10 cellular contexts compared by ENCODE assay signal in genomic region chr1:14946011-14946359, GRCh38.
DNase-seq lines count a peak whose midpoint lies in the region; ATAC-seq and TF ChIP-seq lines count a peak whose summit lies in the region.
"Had no signal": no experiment of that assay in that cellular context is flagged by ENCODE, and none has a peak within 500 bp of the region (broad histone marks: within the 10 kb centered on the region; RNA-seq: fewer than 3 reads in every experiment).

No MANE protein-coding gene starts in this region.

- H3K27me3 ChIP-seq in body of pancreas (no peaks in the 10 kb centered on the region), right cardiac atrium (ENCODE audit: control insufficient read depth, insufficient read depth) (no peaks in the 10 kb centered on the region), psoas muscle (ENCODE audit: insufficient read depth in 3 of 3, low read length in 2 of 3) (peaks cover 0 to 23% (median 2%) of the 10 kb centered on the region in 3 donors)

- WGBS in body of pancreas, 2 donors, result 72 to 80% methylated on average over 4 of the region's 4 CpGs
- 82% methylated on average over 4 of the region's 4 CpGs for WGBS in right cardiac atrium
- 47 to 51% (median 48%) methylated on average over 4 of the region's 4 CpGs for WGBS in psoas muscle, 3 donors

- H3K4me1 ChIP-seq in body of pancreas, result peaks cover 35% of the 10 kb centered on the region
- peaks cover 5% of the 10 kb centered on the region for H3K4me1 ChIP-seq in right cardiac atrium (ENCODE audit: control insufficient read depth, insufficient read depth, low read length)
- H3K4me1 ChIP-seq in psoas muscle, result peaks cover 3% of the 10 kb centered on the region

- ATAC-seq in body of pancreas (no peak), right cardiac atrium (peak in 1 of 2 donors; percentile 42), psoas muscle (no peak), HG03280 (IDR thresholded peaks at IDR 0.05; ENCODE audit: unreplicated experiment) (no peak)
- ATAC-seq: HCT116 had no signal

- H3K36me3 ChIP-seq in body of pancreas (replicated peaks in 1 of 2; ENCODE audit: insufficient read depth in 1 of 2, low read depth in 2 of 2) (no peaks in the 10 kb centered on the region), psoas muscle (ENCODE audit: insufficient read depth in 1 of 2, low read depth in 1 of 2) (no peaks in the 10 kb centered on the region)

- intact Hi-C loops in body of pancreas (cut with DNase I), result no loop called here
- intact Hi-C loops in right cardiac atrium (cut with DNase I), result no loop called here
- intact Hi-C loops in psoas muscle (cut with DNase I), result no loop called here

- H3K27ac ChIP-seq in body of pancreas (peak overlapping the region; percentile 52 to 89 (median 84)), right cardiac atrium (ENCODE audit: low read length) (peak overlapping the region; percentile 84), psoas muscle (peak overlapping the region; percentile 44)

- H3K9me3 ChIP-seq in body of pancreas (no peaks in the 10 kb centered on the region), right cardiac atrium (ENCODE audit: control insufficient read depth, low read length) (no peaks in the 10 kb centered on the region), psoas muscle (no peaks in the 10 kb centered on the region)

- DNase-seq in AG10803 (ENCODE audit: low read depth) (no peak), body of pancreas (no peak), right cardiac atrium (no peak), psoas muscle (no peak), NCI-H2227 treated with DMSO at 0.1 percent for 48 hours (lab: John Stamatoyannopoulos, UW) (no peak), putamen (ENCODE audit: low spot score) (no peak)
- no peak for DNase-seq in activated naive CD4-positive, alpha-beta T cell treated with anti-CD3 and anti-CD28 coated beads, Interleukin-2, amount 50 U/mL, for 16 hours
- DNase-seq: NCI-H1105 treated with DMSO at 0.1 percent for 48 hours had no signal

- H3K4me3 ChIP-seq in AG10803 (ENCODE audit: low read length) (peak overlapping the region; percentile 58), body of pancreas (no peak overlapping the region), right cardiac atrium (ENCODE audit: low read length) (no peak overlapping the region), psoas muscle (peak overlapping the region; percentile 24)

- no peak for TF ChIP-seq POLR2A in body of pancreas (IDR thresholded peaks at IDR 0.05)

- TF ChIP-seq CTCF in AG10803 (conservative IDR thresholded peaks at IDR 0.05; ENCODE audit: low read length) (no peak), body of pancreas (IDR thresholded peaks at IDR 0.05) (peak in 1 of 7 experiments; percentile 6), psoas muscle (IDR thresholded peaks at IDR 0.05) (no peak)

Comparison
In these comparisons a context has a peak if more than half of its experiments do, and no peak if none do; other contexts are left out.
1. H3K4me3 ChIP-seq: peak in AG10803 (single experiment) and psoas muscle (single experiment); none in body of pancreas (0 of 2) and right cardiac atrium (single experiment).
2. Peak in every context shown above with its lines, with median percentiles within 50 percentile points of each other: H3K27ac ChIP-seq.